8 cellular contexts compared by ENCODE assay signal in genomic region chr15:91867581-91868026, GRCh38. TPM values are rescaled to one million over a fixed set of nuclear protein-coding genes. Genes with fewer than 3 reads are reported as not detected.
A peak's percentile ranks its signal among the peaks of the same experiment; 100 is the strongest.
DNase-seq lines count a peak whose midpoint lies in the region; ATAC-seq and TF ChIP-seq lines count a peak whose summit lies in the region.

No MANE protein-coding gene starts in this region.

- H2AFZ ChIP-seq in PC-9 = no peak overlapping the region

- H3K4me3 ChIP-seq in BLaER1 (no peak overlapping the region), PC-9 (peak overlapping the region; percentile 43; the same call in 1 of the 2 replicates), ovary (no peak overlapping the region)

- H3K9me2 ChIP-seq in PC-9 (ENCODE audit: insufficient read depth) = no peaks in the 10 kb centered on the region

- H3K9me3 ChIP-seq in BLaER1 = peaks cover 11% of the 10 kb centered on the region; the same call in 1 of the 2 replicates
- H3K9me3 ChIP-seq in PC-9 (ENCODE audit: insufficient read depth, low read depth) = no peaks in the 10 kb centered on the region; the same call in 1 of the 2 replicates
- H3K9me3 ChIP-seq in ovary = no peaks in the 10 kb centered on the region

- H3K79me2 ChIP-seq in PC-9 (ENCODE audit: low read depth) = peaks cover 81% of the 10 kb centered on the region

- no peaks in the 10 kb centered on the region for H3K27me3 ChIP-seq in BLaER1
- H3K27me3 ChIP-seq in PC-9 (ENCODE audit: insufficient read depth, low read depth) = no peaks in the 10 kb centered on the region
- no peaks in the 10 kb centered on the region for H3K27me3 ChIP-seq in ovary

- CTCF ChIA-PET in PC-9 (lab: Charles Lee) = interaction anchor here (0.6 to 1.2 kb wide), 5 partner anchors 12 to 596 kb away, joined by 3 to 7 read pairs (median 6); partner anchors contain the start of gene SLCO3A1

- H3F3A ChIP-seq in PC-9 (ENCODE audit: insufficient read depth, low read depth) = peaks cover 38% of the 10 kb centered on the region

- no peak for TF ChIP-seq EP300 in ovary (IDR thresholded peaks at IDR 0.05)

- peak; percentile 93 to 95 for DNase-seq in PC-9
- DNase-seq in fibroblast of peridontal ligament (ENCODE audit: extremely low read depth) = peak; percentile 87
- DNase-seq in ovary = peak; percentile 78 to 87 (median 81)
- no peak for DNase-seq in SKM-1 (lab: John Stamatoyannopoulos, UW; ENCODE audit: unreplicated experiment)
- no peak for DNase-seq in mesenteric fat pad (ENCODE audit: low spot score)

- TF ChIP-seq CTCF in PC-9 (conservative IDR thresholded peaks at IDR 0.05) = no peak
- no peak for TF ChIP-seq CTCF in ovary (IDR thresholded peaks at IDR 0.05)

- 1 to 9% (median 1%) methylated on average over 8 of the region's 8 CpGs for WGBS in ovary, 3 donors

- no TSS peak for BruUV-seq in PC-9 (replicated peaks; lab: Mats Ljungman, UMichigan)

- H3K36me3 ChIP-seq in BLaER1 = no peaks in the 10 kb centered on the region
- no peaks in the 10 kb centered on the region for H3K36me3 ChIP-seq in PC-9 (ENCODE audit: low read depth)
- H3K36me3 ChIP-seq in ovary = no peaks in the 10 kb centered on the region

- no peak for TF ChIP-seq POLR2A in ovary (IDR thresholded peaks at IDR 0.05)

- peak overlapping the region; percentile 4 for H3K4me2 ChIP-seq in BLaER1
- H3K4me2 ChIP-seq in PC-9 = peak overlapping the region; percentile 81

- ATAC-seq in HG02973 (IDR thresholded peaks at IDR 0.05; ENCODE audit: unreplicated experiment) (no peak), GM19395 (IDR thresholded peaks at IDR 0.05; ENCODE audit: unreplicated experiment) (no peak)

- no peak overlapping the region for H3K9ac ChIP-seq in BLaER1

- POLR2A ChIA-PET in PC-9 (lab: Charles Lee; ENCODE audit: unreplicated experiment) = interaction anchor here (0.5 to 1.1 kb wide), 11 partner anchors 13 to 1612 kb away, joined by 3 to 12 read pairs (median 7); partner anchors contain the start of gene SLCO3A1

- peaks cover 72% of the 10 kb centered on the region for H3K4me1 ChIP-seq in BLaER1
- peaks cover 57% of the 10 kb centered on the region for H3K4me1 ChIP-seq in PC-9 (replicated peaks; ENCODE audit: insufficient read depth)
- H3K4me1 ChIP-seq in ovary (ENCODE audit: insufficient read depth) = peaks cover 17% of the 10 kb centered on the region

- H3K27ac ChIP-seq in BLaER1 (no peak overlapping the region), PC-9 (peak overlapping the region; percentile 95), ovary (peak overlapping the region in 1 of 2 donors; percentile 66)

- intact Hi-C loops in PC-9 (cut with micrococcal nuclease; ENCODE audit: unreplicated experiment) = loop anchor here (1.0 to 10.0 kb wide), 2 partner anchors 75 to 777 kb away; no protein-coding TSS in a partner anchor
- intact Hi-C loops in ovary (cut with DNase I) = no loop called here

- H4K20me1 ChIP-seq in BLaER1 (peaks cover 23% of the 10 kb centered on the region; the same call in 1 of the 2 replicates), PC-9 (ENCODE audit: insufficient read depth) (no peaks in the 10 kb centered on the region)

RNA-seq across cellular contexts. Expression of gene SLCO3A1, which starts 14.1 kb away (rescaled TPM):
- total RNA-seq in PC-9 (2021) (37.8 and 50.0 TPM in 2 replicates), ovary (10 to 100 TPM in 4 of 7 donors, 1 to 10 TPM in 3; 5.0 to 20.0 (median 11.9) TPM), mesenteric fat pad (25.9 TPM)
- polyA plus RNA-seq in ovary = 10 to 100 TPM; 15.4 to 18.9 TPM

Comparison
In these comparisons a context has a peak if more than half of its experiments do, and no peak if none do; other contexts are left out.
1. DNase-seq: peak in PC-9 (2 of 2), fibroblast of peridontal ligament (single experiment) and ovary (5 of 5); none in SKM-1 (single experiment) and mesenteric fat pad (single experiment).